15 cellular contexts compared by ENCODE assay signal in the genomic region with DNA sequence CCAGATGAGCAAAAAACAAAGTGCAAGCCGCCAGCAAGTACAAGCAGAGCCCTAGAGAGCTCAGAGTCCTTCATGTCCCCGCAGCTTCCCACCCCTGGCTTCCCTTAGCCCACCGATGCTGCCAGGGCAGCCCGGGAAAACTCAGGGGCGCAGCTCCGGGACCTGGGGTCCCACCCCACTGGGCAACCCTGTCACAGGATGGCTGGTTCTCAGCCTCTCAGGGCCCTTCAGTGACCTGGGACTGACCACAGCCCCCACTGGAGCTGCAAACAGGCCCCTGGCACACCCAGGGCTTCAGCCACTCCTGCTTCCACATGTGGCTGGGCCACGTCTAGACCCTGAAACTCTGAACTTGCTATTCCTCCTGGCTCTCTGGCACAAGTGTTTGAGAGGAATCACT. TPM values are rescaled to one million over a fixed set of nuclear protein-coding genes. Genes with fewer than 3 reads are reported as not detected.
A peak's percentile ranks its signal among the peaks of the same experiment; 100 is the strongest.
DNase-seq lines count a peak whose midpoint lies in the region; ATAC-seq, FAIRE-seq and TF ChIP-seq lines count a peak whose summit lies in the region.
"Had no signal": no experiment of that assay in that cellular context is flagged by ENCODE, and none has a peak within 500 bp of the region (broad histone marks: within the 10 kb centered on the region; RNA-seq: fewer than 3 reads in every experiment).

No MANE protein-coding gene starts in this region.

- no peak overlapping the region for H3K4me3 ChIP-seq in left ventricle myocardium inferior
- no peak overlapping the region for H3K4me3 ChIP-seq in kidney (ENCODE audit: low read length in 2 of 2)
- H3K4me3 ChIP-seq in gastroesophageal sphincter = no peak overlapping the region
- H3K4me3 ChIP-seq: BLaER1 treated with 17β-estradiol and CSF1 and Interleukin-3, amounts not matched to agents 10 nM and 100 nM had no signal

- WGBS in gastroesophageal sphincter (ENCODE audit: low coverage in 1 of 2), 2 donors = 90% methylated on average over 6 of the region's 7 CpGs; no CpG with 5 or more reads in 1 of the 2 donors

- ATAC-seq in left cardiac atrium = no peak
- ATAC-seq in gastroesophageal sphincter = no peak
- no peak for ATAC-seq in omental fat pad (ENCODE audit: low FRiP score)
- no peak for ATAC-seq in GM21423 (IDR thresholded peaks at IDR 0.05; ENCODE audit: unreplicated experiment)

- H3K9me3 ChIP-seq in left ventricle myocardium inferior (replicated peaks) (peaks cover 17% of the 10 kb centered on the region), kidney (ENCODE audit: control insufficient read depth in 1 of 2, low read length in 2 of 2) (peaks cover 0 to 7% of the 10 kb centered on the region in 2 donors), gastroesophageal sphincter (peaks cover 0 to 16% (median 0%) of the 10 kb centered on the region in 3 donors)

- TF ChIP-seq CTCF in left ventricle myocardium inferior (IDR thresholded peaks at IDR 0.05; ENCODE audit: borderline replicate concordance) (no peak), kidney (IDR thresholded peaks at IDR 0.05; ENCODE audit: borderline replicate concordance, extremely low read depth, insufficient read depth) (no peak), gastroesophageal sphincter (IDR thresholded peaks at IDR 0.05) (no peak), omental fat pad (IDR thresholded peaks at IDR 0.05) (no peak)

- H3K27ac ChIP-seq in left ventricle myocardium inferior (replicated peaks) = no peak overlapping the region
- no peak overlapping the region for H3K27ac ChIP-seq in kidney (ENCODE audit: low read depth in 2 of 2, low read length in 2 of 2)
- H3K27ac ChIP-seq in gastroesophageal sphincter = no peak overlapping the region
- H3K27ac ChIP-seq: BLaER1 treated with 17β-estradiol and CSF1 and Interleukin-3, amounts not matched to agents 10 nM and 100 nM had no signal

- no peak overlapping the region for H3K9ac ChIP-seq in kidney (ENCODE audit: low read length in 2 of 2)
- H3K9ac ChIP-seq: BLaER1 treated with 17β-estradiol and CSF1 and Interleukin-3, amounts not matched to agents 10 nM and 100 nM had no signal

- H3K4me1 ChIP-seq in left ventricle myocardium inferior (peaks cover 9% of the 10 kb centered on the region), kidney (ENCODE audit: control insufficient read depth in 1 of 2, insufficient read depth in 1 of 2, low read depth in 1 of 2, low read length in 2 of 2) (peaks cover 0 to 2% of the 10 kb centered on the region in 2 donors), gastroesophageal sphincter (peaks cover 0 to 11% (median 6%) of the 10 kb centered on the region in 3 donors)

- FAIRE-seq in kidney (lab: Jason Lieb, UNC) = no peak
- FAIRE-seq: HTR-8/SVneo had no signal

- TF ChIP-seq POLR2A in gastroesophageal sphincter (IDR thresholded peaks at IDR 0.05) = no peak

- intact Hi-C loops in left cardiac atrium (cut with DNase I) = no loop called here
- intact Hi-C loops in left ventricle myocardium inferior (cut with micrococcal nuclease) = no loop called here
- intact Hi-C loops in kidney (cut with DNase I) = no loop called here
- intact Hi-C loops in posterior vena cava (cut with DNase I) = no loop called here

- TF ChIP-seq EP300 in gastroesophageal sphincter (IDR thresholded peaks at IDR 0.05) = no peak

- DNase-seq in left cardiac atrium = peak; percentile 1
- DNase-seq in left ventricle myocardium inferior = no peak
- DNase-seq in kidney = peak; percentile 49
- peak; percentile 68 for DNase-seq in posterior vena cava (ENCODE audit: low spot score)
- DNase-seq in omental fat pad (ENCODE audit: low spot score) = no peak
- DNase-seq: ACHN; Calu3; CD4-positive, alpha-beta T cell; DMS 273 treated with DMSO at 0.1 percent for 48 hours; HCEC 1CT; HFFc6 had no signal

- H3K36me3 ChIP-seq in left ventricle myocardium inferior (no peaks in the 10 kb centered on the region), kidney (ENCODE audit: control insufficient read depth in 1 of 2, insufficient read depth in 2 of 2, low read length in 2 of 2) (no peaks in the 10 kb centered on the region), gastroesophageal sphincter (no peaks in the 10 kb centered on the region)

- H3K27me3 ChIP-seq in left ventricle myocardium inferior (ENCODE audit: low read depth) = peaks cover 55% of the 10 kb centered on the region
- peaks cover 9% of the 10 kb centered on the region for H3K27me3 ChIP-seq in gastroesophageal sphincter
- H3K27me3 ChIP-seq: BLaER1 treated with 17β-estradiol and CSF1 and Interleukin-3, amounts not matched to agents 10 nM and 100 nM had no signal

RNA-seq across cellular contexts. Expression of gene CHD5, which starts 49.5 kb away (rescaled TPM):
- total RNA-seq in left cardiac atrium (under 1 TPM; 0.12 to 0.39 TPM), left ventricle myocardium inferior (0.19 TPM), kidney (0.85 TPM), posterior vena cava (1 to 10 TPM; 1.4 to 2.4 TPM), gastroesophageal sphincter (10 to 100 TPM in 2 of 4 donors, 1 to 10 TPM in 2; 4.4 to 34.9 (median 9.2) TPM), omental fat pad (under 1 TPM in 3 of 4 donors, not detected in 1; 0.19 to 0.24 (median 0.19) TPM)
- polyA plus RNA-seq in kidney (ENCODE audit: insufficient read depth, low read depth, low replicate concordance) = 0.54 TPM

Comparison
In these comparisons a context has a peak if more than half of its experiments do, and no peak if none do; other contexts are left out.
1. DNase-seq: peak in left cardiac atrium (single experiment), kidney (single experiment) and posterior vena cava (single experiment); none in left ventricle myocardium inferior (single experiment) and omental fat pad (single experiment).